In genomic region chr3:184177331-184177731, GRCh38 we compare ENCODE assay signal across 9 cellular contexts. TPM values are rescaled to one million over a fixed set of nuclear protein-coding genes. Genes with fewer than 3 reads are reported as not detected.
A peak's percentile ranks its signal among the peaks of the same experiment; 100 is the strongest.
DNase-seq lines count a peak whose midpoint lies in the region; ATAC-seq, FAIRE-seq and TF ChIP-seq lines count a peak whose summit lies in the region.
"Had no signal": no experiment of that assay in that cellular context is flagged by ENCODE, and none has a peak within 500 bp of the region (broad histone marks: within the 10 kb centered on the region; RNA-seq: fewer than 3 reads in every experiment).

No MANE protein-coding gene starts in this region.

- peak overlapping the region; percentile 78; the same call in 1 of the 2 replicates for H3K27ac ChIP-seq in HEK293 (ENCODE audit: extremely low read depth, low read depth, low read length)
- H3K27ac ChIP-seq in ascending aorta = peak overlapping the region; percentile 91 to 96
- H3K27ac ChIP-seq in SJCRH30 = no peak overlapping the region

- no peak for FAIRE-seq in HTR-8/SVneo (lab: Jason Lieb, UNC)

- H3K27me3 Mint-ChIP-seq in stimulated activated naive B cell treated with anti-CD40 and anti-IgM and Interleukin-4, amounts not matched to agents 10 μg/mL and 1 μg/mL and 100 μg/mL, for 72 hours = no peaks in the 10 kb centered on the region
- H3K27me3 Mint-ChIP-seq: activated CD4-positive, alpha-beta T cell treated with anti-CD3 and anti-CD28 coated beads, Interleukin-2, amount 10 ng/mL, durations not matched to agents 24 days and 14 days had no signal

- H3K9ac ChIP-seq in iPS-15b (ENCODE audit: low read depth, low read length) = peak overlapping the region; percentile 70

- H3K9me3 ChIP-seq in HEK293 (ENCODE audit: control insufficient read depth, insufficient read depth, low read depth, low read length) = no peaks in the 10 kb centered on the region
- no peaks in the 10 kb centered on the region for H3K9me3 ChIP-seq in ascending aorta
- no peaks in the 10 kb centered on the region for H3K9me3 ChIP-seq in iPS-15b (ENCODE audit: control insufficient read depth, insufficient read depth, low read length)
- no peaks in the 10 kb centered on the region for H3K9me3 ChIP-seq in SJCRH30 (replicated peaks)

- H3K27me3 ChIP-seq in ascending aorta (no peaks in the 10 kb centered on the region), iPS-15b (ENCODE audit: control insufficient read depth, insufficient read depth, low read length) (no peaks in the 10 kb centered on the region), SJCRH30 (no peaks in the 10 kb centered on the region)

- intact Hi-C loops in ascending aorta (cut with DNase I) = loop anchor here (10.0 kb wide), 1 partner anchor 293 kb away; the partner anchor contains the start of gene PARL

- H3K36me3 ChIP-seq in HEK293 (ENCODE audit: control insufficient read depth in 2 of 2, insufficient read depth in 1 of 2, low read length in 2 of 2) (peaks cover 8 to 63% of the 10 kb centered on the region in 2 experiments; a peak in 2 of 3 replicates), ascending aorta (peaks cover 50 to 52% of the 10 kb centered on the region in 2 donors), iPS-15b (ENCODE audit: control insufficient read depth, insufficient read depth, low read length) (peaks cover 55% of the 10 kb centered on the region), SJCRH30 (peaks cover 40% of the 10 kb centered on the region)

- no peak for DNase-seq in ascending aorta (ENCODE audit: low spot score in 2 of 2)
- DNase-seq in stimulated activated naive B cell treated with anti-CD40 and anti-IgM and Interleukin-4, amounts not matched to agents 10 μg/mL and 1 μg/mL and 100 μg/mL, for 72 hours = peak; percentile 26
- no peak for DNase-seq in SJCRH30
- no peak for DNase-seq in DMS53 (lab: John Stamatoyannopoulos, UW)
- no peak for DNase-seq in HTR-8/SVneo (ENCODE audit: insufficient read length, low spot score)
- DNase-seq in UCSD-AML1 (lab: John Stamatoyannopoulos, UW; ENCODE audit: unreplicated experiment) = no peak
- DNase-seq: activated CD4-positive, alpha-beta T cell treated with anti-CD3 and anti-CD28 coated beads, Interleukin-2, amount 10 ng/mL, durations not matched to agents 24 days and 14 days had no signal

- peak overlapping the region; percentile 43 to 100 for H3K4me3 Mint-ChIP-seq in stimulated activated naive B cell treated with anti-CD40 and anti-IgM and Interleukin-4, amounts not matched to agents 10 μg/mL and 1 μg/mL and 100 μg/mL, for 72 hours

- H3K4me1 ChIP-seq in HEK293 (ENCODE audit: control insufficient read depth, insufficient read depth, low read length) (peaks cover 3% of the 10 kb centered on the region; the same call in 1 of the 2 replicates), ascending aorta (peaks cover 11 to 18% of the 10 kb centered on the region in 2 donors), iPS-15b (ENCODE audit: control insufficient read depth, insufficient read depth, low read length) (peaks cover 9% of the 10 kb centered on the region), SJCRH30 (peaks cover 11% of the 10 kb centered on the region)

- TF ChIP-seq CTCF in HEK293 (tag by site-specific recombination; IDR thresholded peaks at IDR 0.05) (no peak), ascending aorta (IDR thresholded peaks at IDR 0.05) (no peak)

- POLR2A ChIA-PET in HEK293 (lab: Yijun Ruan, JAX) = interaction anchor here (0.7 to 2.4 kb wide), 5 partner anchors 9 to 72 kb away, joined by 3 to 34 read pairs (median 6); partner anchors contain the start of genes ABCF3, DVL3, EEF1AKMT4 and EIF2B5

- H3K9me3 Mint-ChIP-seq in stimulated activated naive B cell treated with anti-CD40 and anti-IgM and Interleukin-4, amounts not matched to agents 10 μg/mL and 1 μg/mL and 100 μg/mL, for 72 hours = no peaks in the 10 kb centered on the region
- H3K9me3 Mint-ChIP-seq: activated CD4-positive, alpha-beta T cell treated with anti-CD3 and anti-CD28 coated beads, Interleukin-2, amount 10 ng/mL, durations not matched to agents 24 days and 14 days had no signal

- no peak overlapping the region for H3K27ac Mint-ChIP-seq in stimulated activated naive B cell treated with anti-CD40 and anti-IgM and Interleukin-4, amounts not matched to agents 10 μg/mL and 1 μg/mL and 100 μg/mL, for 72 hours

- CTCF ChIA-PET in HEK293 (lab: Yijun Ruan, JAX) = no interaction called here

- peaks cover 27 to 62% of the 10 kb centered on the region in 2 donors for H3K36me3 Mint-ChIP-seq in stimulated activated naive B cell treated with anti-CD40 and anti-IgM and Interleukin-4, amounts not matched to agents 10 μg/mL and 1 μg/mL and 100 μg/mL, for 72 hours

- peaks cover 23 to 40% of the 10 kb centered on the region in 2 donors for H3K4me1 Mint-ChIP-seq in stimulated activated naive B cell treated with anti-CD40 and anti-IgM and Interleukin-4, amounts not matched to agents 10 μg/mL and 1 μg/mL and 100 μg/mL, for 72 hours

- H3K4me3 ChIP-seq in HEK293 (ENCODE audit: low read depth, low read length) = no peak overlapping the region
- peak overlapping the region; percentile 96 to 97 for H3K4me3 ChIP-seq in ascending aorta
- peak overlapping the region; percentile 82 for H3K4me3 ChIP-seq in iPS-15b (ENCODE audit: low read depth, low read length)
- no peak overlapping the region for H3K4me3 ChIP-seq in SJCRH30

- ATAC-seq in stimulated activated naive B cell treated with anti-CD40 and anti-IgM and Interleukin-4, amounts not matched to agents 10 μg/mL and 1 μg/mL and 100 μg/mL, for 72 hours (replicated peaks) = no peak

TF ChIP-seq in HEK293, 187 proteins besides CTCF, POLR2A, EP300 and RAD21:
- no peak for TF ChIP-seq ZBTB11 (tag by site-specific recombination; conservative IDR thresholded peaks at IDR 0.05; ENCODE audit: low read depth)
- no peak for TF ChIP-seq ZNF530 (tag by site-specific recombination; IDR thresholded peaks at IDR 0.05; ENCODE audit: low read depth)
- TF ChIP-seq SP2 (tag by site-specific recombination; IDR thresholded peaks at IDR 0.05) = no peak
- TF ChIP-seq SALL2 (tag by site-specific recombination; IDR thresholded peaks at IDR 0.05; ENCODE audit: borderline replicate concordance) = no peak
- TF ChIP-seq FEZF1 (tag by site-specific recombination; IDR thresholded peaks at IDR 0.05) = no peak
- no peak for TF ChIP-seq ZNF132 (tag by site-specific recombination; IDR thresholded peaks at IDR 0.05; ENCODE audit: borderline replicate concordance)
- TF ChIP-seq SCRT1 (tag by site-specific recombination; IDR thresholded peaks at IDR 0.05; ENCODE audit: borderline replicate concordance) = no peak
- TF ChIP-seq ZNF10 (tag by site-specific recombination; IDR thresholded peaks at IDR 0.05) = no peak
- no peak for TF ChIP-seq ZNF221 (tag by site-specific recombination; IDR thresholded peaks at IDR 0.05; ENCODE audit: borderline replicate concordance)
- no peak for TF ChIP-seq ATF2 (tag by site-specific recombination; IDR thresholded peaks at IDR 0.05; ENCODE audit: low read depth)
- TF ChIP-seq ZNF175 (tag by site-specific recombination; IDR thresholded peaks at IDR 0.05) = no peak

RNA-seq across cellular contexts. Expression of gene AP2M1, which starts 2.7 kb away (rescaled TPM):
- 101 TPM for total RNA-seq in ascending aorta
- total RNA-seq in SJCRH30 (2014; rRNA removed; shearing (Covaris generic)) = 194 and 196 TPM in 2 replicates

RNA-seq across cellular contexts. Expression of gene ABCF3, which starts 8.7 kb away (rescaled TPM):
- 93.3 TPM for total RNA-seq in ascending aorta
- 29.4 and 32.6 TPM in 2 replicates for total RNA-seq in SJCRH30 (2014; rRNA removed; shearing (Covaris generic))

RNA-seq across cellular contexts. Expression of gene DVL3, which starts 22.2 kb away (rescaled TPM):
- total RNA-seq in ascending aorta = 36.6 TPM
- total RNA-seq in SJCRH30 (2014; rRNA removed; shearing (Covaris generic)) = 38.5 and 43.7 TPM in 2 replicates

RNA-seq across cellular contexts. Expression of gene EIF2B5, which starts 42.2 kb away (rescaled TPM):
- 24.7 TPM for total RNA-seq in ascending aorta
- 42.6 and 43.0 TPM in 2 replicates for total RNA-seq in SJCRH30 (2014; rRNA removed; shearing (Covaris generic))

RNA-seq across cellular contexts. Expression of gene VWA5B2, which starts 52.1 kb away (rescaled TPM):
- 0.32 TPM for total RNA-seq in ascending aorta
- 0.51 and 1.0 TPM in 2 replicates for total RNA-seq in SJCRH30 (2014; rRNA removed; shearing (Covaris generic))
- total RNA-seq: activated CD4-positive, alpha-beta T cell treated with anti-CD3 and anti-CD28 coated beads, Interleukin-2, amount 10 ng/mL, durations not matched to agents 24 days and 14 days had no signal

Comparison
In these comparisons a context has a peak if more than half of its experiments do, and no peak if none do; other contexts are left out.
1. H3K4me3 ChIP-seq: peak in ascending aorta (2 of 2) and iPS-15b (single experiment); none in HEK293 (single experiment) and SJCRH30 (single experiment).